In the genomic region with DNA sequence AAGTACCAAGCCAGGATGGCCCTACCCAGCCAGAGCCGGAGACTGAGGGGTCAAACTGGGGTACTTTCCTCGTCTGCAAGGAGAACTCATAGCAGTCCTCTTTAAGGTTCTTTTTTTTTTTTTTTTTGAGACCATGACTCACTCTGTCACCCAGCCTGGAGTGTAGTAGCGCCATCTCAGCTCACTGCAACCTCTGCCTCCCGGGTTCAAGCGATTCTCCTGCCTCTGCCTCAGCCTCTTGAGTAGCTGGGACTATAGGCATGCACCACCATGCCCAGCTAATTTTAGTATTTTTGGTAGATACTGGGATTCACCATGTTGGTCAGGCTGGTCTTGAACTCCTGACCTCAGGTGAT, we compare ENCODE assay signal across 8 cellular contexts. TPM values are rescaled to one million over a fixed set of nuclear protein-coding genes. Genes with fewer than 3 reads are reported as not detected.
DNase-seq lines count a peak whose midpoint lies in the region; ATAC-seq and TF ChIP-seq lines count a peak whose summit lies in the region.
"Not testable (repeated sequence)": the region's sequence is repeated elsewhere in the genome, so short reads cannot be mapped to it uniquely, and the experiment has no call there.

No MANE protein-coding gene starts in this region.

- not testable (repeated sequence) for H2BK5ac ChIP-seq in trophoblast cell (ENCODE audit: low read depth, low read length, poor library complexity)

- peaks cover 14% of the 10 kb centered on the region for H3K79me1 ChIP-seq in trophoblast cell (ENCODE audit: low read length)

- peak overlapping the region; percentile 41 for H2BK12ac ChIP-seq in trophoblast cell (ENCODE audit: low read length)

- H3K27ac ChIP-seq in duodenal mucosa (ENCODE audit: low read depth, low read length); trophoblast cell (ENCODE audit: low read depth, low read length): not testable (repeated sequence)
- peak overlapping the region; percentile 77 for H3K27ac ChIP-seq in vagina

- H3K14ac ChIP-seq in trophoblast cell (ENCODE audit: low read length) = peak overlapping the region; percentile 68

- H3K27ac Mint-ChIP-seq in Caco-2 (ENCODE audit: unreplicated experiment) = peak overlapping the region; percentile 92
- H3K27ac Mint-ChIP-seq in T-cell = peak overlapping the region in 1 of 2 donors; percentile 82
- peak overlapping the region; percentile 87 for H3K27ac Mint-ChIP-seq in activated T-helper 17 cell treated with anti-CD3 and anti-CD28 coated beads, Interleukin-2, amount 50 U/mL, for 72 hours
- H3K27ac Mint-ChIP-seq in memory B cell = peak overlapping the region; percentile 90

- not testable (repeated sequence) for H3K27me3 Mint-ChIP-seq in Caco-2 (ENCODE audit: insufficient read depth, unreplicated experiment); T-cell; activated T-helper 17 cell treated with anti-CD3 and anti-CD28 coated beads, Interleukin-2, amount 50 U/mL, for 72 hours; memory B cell

- H3K9me3 ChIP-seq in Caco-2; duodenal mucosa (ENCODE audit: control insufficient read depth in 1 of 2, low read length in 2 of 2); trophoblast cell (ENCODE audit: insufficient read depth, low read depth, low read length); vagina: not testable (repeated sequence)

- peaks cover 14% of the 10 kb centered on the region for H3K4me1 Mint-ChIP-seq in Caco-2 (ENCODE audit: low read depth, unreplicated experiment)
- peaks cover 31 to 37% (median 32%) of the 10 kb centered on the region in 3 donors for H3K4me1 Mint-ChIP-seq in T-cell
- peaks cover 20% of the 10 kb centered on the region for H3K4me1 Mint-ChIP-seq in activated T-helper 17 cell treated with anti-CD3 and anti-CD28 coated beads, Interleukin-2, amount 50 U/mL, for 72 hours
- peaks cover 35% of the 10 kb centered on the region for H3K4me1 Mint-ChIP-seq in memory B cell

- intact Hi-C loops in Caco-2 (cut with micrococcal nuclease; ENCODE audit: unreplicated experiment) = loop anchor here (10.0 kb wide), 1 partner anchor 399 kb away; a partner anchor contains a TSS
- intact Hi-C loops in vagina (cut with DNase I) = not testable (repeated sequence)

- H3K4me1 ChIP-seq in Caco-2 (peaks cover 11% of the 10 kb centered on the region; the same call in 1 of the 2 replicates), duodenal mucosa (ENCODE audit: control insufficient read depth in 1 of 2, insufficient read depth in 2 of 2, low read length in 2 of 2) (peaks cover 31 to 32% of the 10 kb centered on the region in 2 donors), vagina (peaks cover 24% of the 10 kb centered on the region)
- not testable (repeated sequence) for H3K4me1 ChIP-seq in trophoblast cell (ENCODE audit: control insufficient read depth in 1 of 2, insufficient read depth in 2 of 2, low read length in 2 of 2)

- H3K4me3 ChIP-seq in Caco-2 (ENCODE audit: low read depth, low read length) = peak overlapping the region; percentile 46
- peak overlapping the region; percentile 64; the same call in 1 of the 2 replicates for H3K4me3 ChIP-seq in LNCaP clone FGC (ENCODE audit: low read depth, low read length)
- H3K4me3 ChIP-seq in duodenal mucosa (ENCODE audit: low read depth in 1 of 2, low read length in 2 of 2) = peak overlapping the region in 1 of 2 donors; percentile 86
- not testable (repeated sequence) for H3K4me3 ChIP-seq in trophoblast cell (ENCODE audit: low read depth, low read length); vagina

- POLR2A ChIA-PET in Caco-2 (lab: Charles Lee) (interaction anchor here (0.6 kb wide), 1 partner anchor 463 kb away, joined by 4 read pairs; no protein-coding TSS in a partner anchor), T-cell (lab: Charles Lee) (interaction anchor here in 1 of 2 donors (0.7 kb wide), 1 partner anchor 381 kb away, joined by 9 read pairs; no protein-coding TSS in a partner anchor)

- H3K23ac ChIP-seq in trophoblast cell (ENCODE audit: low read length) = not testable (repeated sequence)

- WGBS in trophoblast cell (ENCODE audit: extremely low coverage, insufficient coverage, insufficient read length) = no CpG with 5 or more reads among the region's 5 CpGs

- not testable (repeated sequence) for H3K4me2 ChIP-seq in trophoblast cell (ENCODE audit: low read length)

- not testable (repeated sequence) for H3K27me3 ChIP-seq in Caco-2 (replicated peaks; ENCODE audit: control insufficient read depth, insufficient read depth, low read length); duodenal mucosa (ENCODE audit: control insufficient read depth in 1 of 2, insufficient read depth in 2 of 2, low read length in 2 of 2); trophoblast cell (ENCODE audit: insufficient read depth, low read length); vagina

- not testable (repeated sequence) for H3K79me2 ChIP-seq in trophoblast cell (ENCODE audit: control insufficient read depth, insufficient read depth, low read length, poor library complexity)

- DNase-seq in Caco-2; LNCaP clone FGC (ENCODE audit: low read depth); T-cell; memory B cell (ENCODE audit: low spot score in 2 of 2); trophoblast cell; vagina (ENCODE audit: extremely low spot score in 2 of 2): not testable (repeated sequence)

- peak overlapping the region; percentile 41 for H3K18ac ChIP-seq in trophoblast cell (ENCODE audit: low read length)

- peak overlapping the region; percentile 59 for H2BK120ac ChIP-seq in trophoblast cell (ENCODE audit: insufficient read depth, low read length, poor library complexity)

- not testable (repeated sequence) for H3K4ac ChIP-seq in trophoblast cell (ENCODE audit: low read depth, low read length)

- not testable (repeated sequence) for H3K9me3 Mint-ChIP-seq in Caco-2 (ENCODE audit: unreplicated experiment); T-cell; activated T-helper 17 cell treated with anti-CD3 and anti-CD28 coated beads, Interleukin-2, amount 50 U/mL, for 72 hours; memory B cell

- peak overlapping the region; percentile 70 to 85 for H3K9ac ChIP-seq in duodenal mucosa (ENCODE audit: low read depth in 1 of 2, low read length in 2 of 2)
- H3K9ac ChIP-seq in trophoblast cell (ENCODE audit: low read length) = not testable (repeated sequence)

- H4K12ac ChIP-seq in trophoblast cell (ENCODE audit: low read depth, low read length) = not testable (repeated sequence)

- H3K4me3 Mint-ChIP-seq in Caco-2 (ENCODE audit: unreplicated experiment) = peak overlapping the region; percentile 94
- peak overlapping the region in 2 of 3 donors; percentile 3 to 76 for H3K4me3 Mint-ChIP-seq in T-cell
- H3K4me3 Mint-ChIP-seq in activated T-helper 17 cell treated with anti-CD3 and anti-CD28 coated beads, Interleukin-2, amount 50 U/mL, for 72 hours = peak overlapping the region; percentile 82
- peak overlapping the region; percentile 97 for H3K4me3 Mint-ChIP-seq in memory B cell

- not testable (repeated sequence) for H3K36me3 Mint-ChIP-seq in Caco-2 (ENCODE audit: insufficient read depth, unreplicated experiment); T-cell; activated T-helper 17 cell treated with anti-CD3 and anti-CD28 coated beads, Interleukin-2, amount 50 U/mL, for 72 hours (ENCODE audit: low read depth); memory B cell

- H4K8ac ChIP-seq in trophoblast cell (ENCODE audit: low read depth, low read length) = peak overlapping the region; percentile 36

- H4K91ac ChIP-seq in trophoblast cell (ENCODE audit: low read depth, low read length) = peak overlapping the region; percentile 74

- not testable (repeated sequence) for BruUV-seq in Caco-2 (replicated peaks; lab: Mats Ljungman, UMichigan)

- H2AFZ ChIP-seq in trophoblast cell (ENCODE audit: insufficient read depth, low read length, poor library complexity) = not testable (repeated sequence)

- H2AK5ac ChIP-seq in trophoblast cell (ENCODE audit: low read length) = peak overlapping the region; percentile 38

- CTCF ChIA-PET in Caco-2 (lab: Charles Lee) = not testable (repeated sequence)
- CTCF ChIA-PET in T-cell (lab: Charles Lee) = interaction anchor here in 1 of 2 donors (0.5 kb wide), 1 partner anchor 11 kb away, joined by 3 read pairs; no protein-coding TSS in a partner anchor

- not testable (repeated sequence) for ATAC-seq in T-cell (replicated peaks in 1 of 4); activated T-helper 17 cell treated with anti-CD3 and anti-CD28 coated beads, Interleukin-2, amount 50 U/mL, for 72 hours (replicated peaks); memory B cell (ENCODE audit: low read depth)

- H3K36me3 ChIP-seq in Caco-2 (ENCODE audit: control insufficient read depth, insufficient read depth, low read length); duodenal mucosa (ENCODE audit: control insufficient read depth in 1 of 2, insufficient read depth in 2 of 2, low read length in 2 of 2); trophoblast cell (ENCODE audit: control insufficient read depth in 1 of 2, insufficient read depth in 2 of 2, low read length in 2 of 2); vagina: not testable (repeated sequence)

- TF ChIP-seq CTCF in Caco-2 (IDR thresholded peaks at IDR 0.05; ENCODE audit: insufficient read depth in 1 of 2, low read depth in 1 of 2, low read length in 1 of 2, severe bottlenecking in 1 of 2, unreplicated experiment in 1 of 2); LNCaP clone FGC (IDR thresholded peaks at IDR 0.05; ENCODE audit: control insufficient read depth, extremely low read depth, insufficient read depth); vagina (IDR thresholded peaks at IDR 0.05): not testable (repeated sequence)

- TF ChIP-seq POLR2A in vagina (IDR thresholded peaks at IDR 0.05) = not testable (repeated sequence)

RNA-seq across cellular contexts. Expression of a gene that starts 16.5 kb away (rescaled TPM):
- total RNA-seq in Caco-2 (2022) (15.0 and 15.5 TPM in 2 replicates), T-cell (1 to 10 TPM; 1.9 to 3.2 (median 2.4) TPM), vagina (34.6 TPM)
- total RNA-seq in activated T-helper 17 cell treated with anti-CD3 and anti-CD28 coated beads, Interleukin-2, amount 50 U/mL, for 72 hours = 1 to 10 TPM; 6.0 to 6.9 TPM
- polyA plus RNA-seq in trophoblast cell (2013) = 9.8 and 10.1 TPM in 2 replicates

Comparison
In these comparisons a context has a peak if more than half of its experiments do, and no peak if none do; other contexts are left out.
1. H3K4me3 Mint-ChIP-seq: peak in every context shown above with its lines; median percentile 97 in memory B cell; 94 in Caco-2; 82 in activated T-helper 17 cell treated with anti-CD3 and anti-CD28 coated beads, Interleukin-2, amount 50 U/mL, for 72 hours; 40 in T-cell.